ENCODE assay signal across 8 cellular contexts in genomic region chr1:234610061-234610581, GRCh38. TPM values are rescaled to one million over a fixed set of nuclear protein-coding genes. Genes with fewer than 3 reads are reported as not detected.
DNase-seq lines count a peak whose midpoint lies in the region; ATAC-seq, FAIRE-seq and TF ChIP-seq lines count a peak whose summit lies in the region.

Gene IRF2BP2 (minus strand): TSS chr1:234610178. CDS start chr1:234609494, 684 bp downstream.

- 0 to 1% (median 0%) methylated on average over 24 to 60 of the region's 60 CpGs for WGBS in psoas muscle, 3 donors

- H3K4me1 ChIP-seq in right atrium auricular region, result peaks cover 0 to 36% of the 10 kb centered on the region in 2 donors
- H3K4me1 ChIP-seq in psoas muscle, result peaks cover 37% of the 10 kb centered on the region

- H3K27me3 ChIP-seq in right atrium auricular region (no peaks in the 10 kb centered on the region), psoas muscle (ENCODE audit: insufficient read depth in 3 of 3, low read length in 2 of 3) (no peaks in the 10 kb centered on the region)

- TF ChIP-seq POLR2A in H54 (IDR thresholded peaks at IDR 0.05; ENCODE audit: low read depth, low read length), result peak; percentile 94

- H3K36me3 ChIP-seq in right atrium auricular region (peaks cover 32% of the 10 kb centered on the region), psoas muscle (ENCODE audit: insufficient read depth in 1 of 2, low read depth in 1 of 2) (peaks cover 4 to 26% of the 10 kb centered on the region in 2 donors)

- peak within 1 kb of the TSS; percentile 100 for H3K27ac ChIP-seq in right atrium auricular region
- H3K27ac ChIP-seq in psoas muscle, result peak within 1 kb of the TSS; percentile 99

- H3K9me3 ChIP-seq in right atrium auricular region, result no peaks in the 10 kb centered on the region
- H3K9me3 ChIP-seq in psoas muscle, result no peaks in the 10 kb centered on the region

- ATAC-seq in psoas muscle, result peak; percentile 49 to 60 (median 53)
- no peak for ATAC-seq in GM21786 (IDR thresholded peaks at IDR 0.05; ENCODE audit: unreplicated experiment)

- TF ChIP-seq CTCF in right atrium auricular region (IDR thresholded peaks at IDR 0.05) (no peak), psoas muscle (IDR thresholded peaks at IDR 0.05) (no peak)

- in situ Hi-C loops in Caki2 (cut with HindIII; ENCODE audit: low pct_unique_long_range_greater_than_20kb, low sequenced_read_pairs), result loop anchor here (10.0 to 25.0 kb wide), 3 partner anchors 85 to 452 kb away; no protein-coding TSS in a partner anchor

- no peak for FAIRE-seq in H54 (lab: Jason Lieb, UNC)

- intact Hi-C loops in psoas muscle (cut with DNase I), result loop anchor here (2.0 to 5.0 kb wide), 7 partner anchors 111 to 467 kb away; no protein-coding TSS in a partner anchor

- DNase-seq in Caki2 (ENCODE audit: low read depth) (peak; percentile 69), H54 (ENCODE audit: insufficient read length, low spot score) (no peak), NCI-H1105 treated with DMSO at 0.1 percent for 48 hours (lab: John Stamatoyannopoulos, UW) (peak; percentile 56), T-helper 2 cell (peak; percentile 63 to 93 (median 77)), amygdala (lab: John Stamatoyannopoulos, UW) (peak in 52 of 56 donors; percentile 22 to 89 (median 72)), right atrium auricular region (ENCODE audit: low spot score) (peak; percentile 87), psoas muscle (peak; percentile 85 to 90)

- H3K4me3 ChIP-seq in right atrium auricular region (peak within 1 kb of the TSS; percentile 75 to 83), psoas muscle (peak within 1 kb of the TSS; percentile 90)

RNA-seq across cellular contexts. Expression of gene IRF2BP2, which starts in this region (rescaled TPM):
- total RNA-seq in Caki2 (2014; rRNA removed; shearing (Covaris generic); ENCODE audit: low replicate concordance), result 40.0 and 43.2 TPM in 2 replicates
- 10 to 100 TPM; 74.5 to 76.3 TPM for total RNA-seq in right atrium auricular region
- total RNA-seq in psoas muscle, result 100 to 1,000 TPM in 1 of 4 donors, 10 to 100 TPM in 3; 73.4 to 116 (median 87.8) TPM
- 10 to 100 TPM; 53.6 to 63.6 (median 56.4) TPM for polyA plus RNA-seq in psoas muscle
